In genomic region chr1:177600371-177600770, GRCh38 we compare ENCODE assay signal across 15 cellular contexts.
DNase-seq lines count a peak whose midpoint lies in the region; ATAC-seq and TF ChIP-seq lines count a peak whose summit lies in the region.
"Had no signal": no experiment of that assay in that cellular context is flagged by ENCODE, and none has a peak within 500 bp of the region (broad histone marks: within the 10 kb centered on the region; RNA-seq: fewer than 3 reads in every experiment).

No MANE protein-coding gene starts in this region.

- no peak overlapping the region for H3K4me3 Mint-ChIP-seq in GM23338
- H3K4me3 Mint-ChIP-seq in brain, result no peak overlapping the region
- H3K4me3 Mint-ChIP-seq in mesothelial cell of epicardium, result no peak overlapping the region
- H3K4me3 Mint-ChIP-seq: CD4-positive, alpha-beta T cell; H9 had no signal

- H2AFZ ChIP-seq in GM23338, result peak overlapping the region; percentile 58; the same call in 1 of the 2 replicates

- 33 to 42% methylated on average over 2 of the region's 2 CpGs for WGBS in testis, 2 donors

- peaks cover 13% of the 10 kb centered on the region; the same call in 1 of the 2 replicates for H3K4me1 ChIP-seq in GM23338 (ENCODE audit: insufficient read depth)
- H3K4me1 ChIP-seq in testis, result no peaks in the 10 kb centered on the region
- H3K4me1 ChIP-seq: Caco-2 had no signal

- TF ChIP-seq CTCF in GM23338 (conservative IDR thresholded peaks at IDR 0.05; ENCODE audit: low read depth in 2 of 2) (no peak), brain (conservative IDR thresholded peaks at IDR 0.05) (no peak), testis (IDR thresholded peaks at IDR 0.05) (no peak), mesothelial cell of epicardium (IDR thresholded peaks at IDR 0.05; ENCODE audit: unreplicated experiment) (no peak)

- H3K4me3 ChIP-seq in GM23338, result no peak overlapping the region
- no peak overlapping the region for H3K4me3 ChIP-seq in testis

- H3K36me3 ChIP-seq in GM23338 (ENCODE audit: insufficient read depth) (no peaks in the 10 kb centered on the region), testis (ENCODE audit: low read depth, missing control alignments) (no peaks in the 10 kb centered on the region)

- H3K27me3 Mint-ChIP-seq in GM23338 (ENCODE audit: insufficient read depth, low read depth, poor library complexity) (no peaks in the 10 kb centered on the region), brain (peaks cover 3% of the 10 kb centered on the region), mesothelial cell of epicardium (ENCODE audit: low read depth) (no peaks in the 10 kb centered on the region)
- H3K27me3 Mint-ChIP-seq: CD4-positive, alpha-beta T cell had no signal

- no peak for TF ChIP-seq POLR2A in testis (IDR thresholded peaks at IDR 0.05)

- H3K9me2 ChIP-seq in GM23338 (ENCODE audit: insufficient read depth), result no peaks in the 10 kb centered on the region

- ATAC-seq in GM23338, result no peak
- no peak for ATAC-seq in HG03139 (IDR thresholded peaks at IDR 0.05; ENCODE audit: unreplicated experiment)

- H3K79me2 ChIP-seq in GM23338 (replicated peaks; ENCODE audit: insufficient read depth), result no peaks in the 10 kb centered on the region

- DNase-seq in D341Med (ENCODE audit: low spot score), result peak; percentile 53
- DNase-seq in GM23338 (ENCODE audit: low spot score), result no peak
- peak; percentile 92 for DNase-seq in NCI-H82 (lab: John Stamatoyannopoulos, UW)
- DNase-seq in testis, result no peak
- no peak for DNase-seq in mesothelial cell of epicardium (ENCODE audit: low spot score in 2 of 2, unreplicated experiment in 2 of 2)
- no peak for DNase-seq in activated CD8-positive, alpha-beta memory T cell treated with anti-CD3 and anti-CD28 coated beads, Interleukin-2, amount 50 U/mL, for 48 hours
- DNase-seq: AML-193; Caco-2; CD4-positive, alpha-beta T cell; GF-D8; GOT3; H9 had no signal

- no peaks in the 10 kb centered on the region for H3F3A ChIP-seq in GM23338 (replicated peaks; ENCODE audit: low read depth)

- peaks cover 19% of the 10 kb centered on the region for H3K4me1 Mint-ChIP-seq in GM23338
- peaks cover 58% of the 10 kb centered on the region for H3K4me1 Mint-ChIP-seq in brain
- no peaks in the 10 kb centered on the region for H3K4me1 Mint-ChIP-seq in mesothelial cell of epicardium

- H3K27ac Mint-ChIP-seq in GM23338 (no peak overlapping the region; the same call in 1 of the 2 replicates), brain (peak overlapping the region in 3 of 5 experiments; percentile 78 to 92 (median 84)), mesothelial cell of epicardium (no peak overlapping the region)
- H3K27ac Mint-ChIP-seq: CD4-positive, alpha-beta T cell; H9 had no signal

- H3K27me3 ChIP-seq in GM23338 (ENCODE audit: insufficient read depth), result no peaks in the 10 kb centered on the region
- no peaks in the 10 kb centered on the region for H3K27me3 ChIP-seq in testis

- H3K36me3 Mint-ChIP-seq in GM23338 (ENCODE audit: low read depth) (no peaks in the 10 kb centered on the region), brain (no peaks in the 10 kb centered on the region), mesothelial cell of epicardium (no peaks in the 10 kb centered on the region)

- H3K27ac ChIP-seq in GM23338 (ENCODE audit: low read depth), result no peak overlapping the region
- H3K27ac ChIP-seq in testis, result no peak overlapping the region
- H3K27ac ChIP-seq: C4-2B had no signal

- no peak overlapping the region for H3K4me2 ChIP-seq in GM23338

- intact Hi-C loops in testis (cut with DNase I; ENCODE audit: low total_unique reads), result no loop called here

- H3K9me3 Mint-ChIP-seq in GM23338 (no peaks in the 10 kb centered on the region), brain (peaks cover 0 to 7% (median 3%) of the 10 kb centered on the region in 5 experiments), mesothelial cell of epicardium (peaks cover 5% of the 10 kb centered on the region)

- H3K9me3 ChIP-seq in testis, result no peaks in the 10 kb centered on the region
- H3K9me3 ChIP-seq: Caco-2 had no signal

- H4K20me1 ChIP-seq in GM23338 (replicated peaks; ENCODE audit: insufficient read depth), result no peaks in the 10 kb centered on the region

TF ChIP-seq in GM23338, 12 proteins besides CTCF, POLR2A, EP300 and RAD21:
- no peak for TF ChIP-seq STAT1 (IDR thresholded peaks at IDR 0.05; ENCODE audit: unreplicated experiment)
- TF ChIP-seq ZNF331 (CRISPR knock-in tag; IDR thresholded peaks at IDR 0.05; ENCODE audit: low read depth), result no peak
- TF ChIP-seq EZH2 (IDR thresholded peaks at IDR 0.05; ENCODE audit: low read depth, unreplicated experiment), result no peak
- no peak for TF ChIP-seq POLR2AphosphoS5 (IDR thresholded peaks at IDR 0.05; ENCODE audit: low read depth)
- no peak for TF ChIP-seq CREB1 (CRISPR knock-in tag; IDR thresholded peaks at IDR 0.05; ENCODE audit: low read depth)
- TF ChIP-seq REST (IDR thresholded peaks at IDR 0.05; ENCODE audit: unreplicated experiment), result no peak

Comparison
In these comparisons a context has a peak if more than half of its experiments do, and no peak if none do; other contexts are left out.
1. DNase-seq: peak in D341Med (single experiment) and NCI-H82 (single experiment); none in GM23338 (single experiment), testis (single experiment), mesothelial cell of epicardium (0 of 2) and activated CD8-positive, alpha-beta memory T cell treated with anti-CD3 and anti-CD28 coated beads, Interleukin-2, amount 50 U/mL, for 48 hours (single experiment).
2. H3K27ac Mint-ChIP-seq: peak in brain (3 of 5); none in GM23338 (single experiment) and mesothelial cell of epicardium (single experiment).